Comparison of ENCODE assay signal across 1 cellular context in the genomic region with DNA sequence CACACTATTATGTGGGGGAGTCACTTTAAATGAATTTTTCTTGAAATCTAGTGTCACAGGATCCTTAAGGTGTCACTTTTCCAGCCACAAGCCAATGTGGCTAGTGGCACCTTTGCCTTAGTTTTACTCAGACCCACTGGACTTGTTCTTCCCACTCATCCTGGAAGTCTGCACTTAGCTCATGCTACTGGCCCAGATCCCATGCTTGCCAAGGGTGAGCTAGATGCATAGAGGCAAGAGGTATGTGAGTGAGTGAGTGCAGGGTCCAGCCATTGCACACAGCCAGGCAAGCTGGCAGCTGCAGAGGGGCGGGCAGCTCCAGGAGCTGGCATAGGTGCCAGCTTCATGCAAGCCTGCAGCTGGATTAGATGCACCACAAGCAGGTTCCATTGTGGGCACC.
TF ChIP-seq lines count a peak whose summit lies in the region.

No MANE protein-coding gene starts in this region.

TF ChIP-seq in HepG2, 621 proteins besides CTCF, POLR2A, EP300 and RAD21 (continued from another document):
- TF ChIP-seq, protein P1, sequence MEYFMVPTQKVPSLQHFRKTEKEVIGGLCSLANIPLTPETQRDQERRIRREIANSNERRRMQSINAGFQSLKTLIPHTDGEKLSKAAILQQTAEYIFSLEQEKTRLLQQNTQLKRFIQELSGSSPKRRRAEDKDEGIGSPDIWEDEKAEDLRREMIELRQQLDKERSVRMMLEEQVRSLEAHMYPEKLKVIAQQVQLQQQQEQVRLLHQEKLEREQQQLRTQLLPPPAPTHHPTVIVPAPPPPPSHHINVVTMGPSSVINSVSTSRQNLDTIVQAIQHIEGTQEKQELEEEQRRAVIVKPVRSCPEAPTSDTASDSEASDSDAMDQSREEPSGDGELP (IDR thresholded peaks at IDR 0.05; ENCODE audit: borderline replicate concordance, low read depth) = no peak
- TF ChIP-seq ZFY (CRISPR knock-in tag; IDR thresholded peaks at IDR 0.05) = no peak
- TF ChIP-seq KDM5B (CRISPR knock-in tag; IDR thresholded peaks at IDR 0.05; ENCODE audit: borderline replicate concordance) = no peak
